ENCODE assay signal across 2 cellular contexts in genomic region chr17:1563786-1564613, GRCh38.
TF ChIP-seq lines count a peak whose summit lies in the region.

No MANE protein-coding gene starts in this region.

TF ChIP-seq in HEK293, 187 proteins besides CTCF, POLR2A, EP300 and RAD21 (continued from another document):
- TF ChIP-seq ZNF398 (tag by site-specific recombination; IDR thresholded peaks at IDR 0.05) (no peak), SETDB1 (IDR thresholded peaks at IDR 0.05; ENCODE audit: insufficient read length, low read length) (no peak), EGR2 (tag by site-specific recombination; IDR thresholded peaks at IDR 0.05; ENCODE audit: low read depth) (no peak), ZNF600 (tag by site-specific recombination; IDR thresholded peaks at IDR 0.05) (peak; percentile 28; the same call in 1 of the 2 replicates), ZNF776 (tag by site-specific recombination; IDR thresholded peaks at IDR 0.05; ENCODE audit: borderline replicate concordance) (no peak), SP2 (tag by site-specific recombination; IDR thresholded peaks at IDR 0.05) (0 out of 2 replicates have a peak, but pooled peaks have one; percentile 22), BCL11A (tag by site-specific recombination; IDR thresholded peaks at IDR 0.05; ENCODE audit: low read depth) (no peak), KLF7 (tag by site-specific recombination; IDR thresholded peaks at IDR 0.05; ENCODE audit: borderline replicate concordance) (no peak), ZNF555 (tag by site-specific recombination; conservative IDR thresholded peaks at IDR 0.05) (no peak), ZNF501 (tag by site-specific recombination; IDR thresholded peaks at IDR 0.05) (no peak), ZEB2 (tag by site-specific recombination; IDR thresholded peaks at IDR 0.05) (0 out of 2 replicates have a peak, but pooled peaks have one; percentile 24), ZBTB26 (tag by site-specific recombination; optimal IDR thresholded peaks at IDR 0.05) (no peak), KLF10 (tag by site-specific recombination; IDR thresholded peaks at IDR 0.05) (no peak)

TF ChIP-seq in WTC11, 78 proteins besides CTCF, POLR2A, EP300 and RAD21 (continued from another document):
- TF ChIP-seq ATF6 (CRISPR knock-in tag; IDR thresholded peaks at IDR 0.05) (no peak), JAZF1 (CRISPR knock-in tag; IDR thresholded peaks at IDR 0.05) (no peak), TCF7 (CRISPR knock-in tag; IDR thresholded peaks at IDR 0.05; ENCODE audit: low read depth) (no peak; the same call in 1 of the 2 replicates), CDX4 (CRISPR knock-in tag; IDR thresholded peaks at IDR 0.05; ENCODE audit: borderline replicate concordance) (no peak), PREB (CRISPR knock-in tag; IDR thresholded peaks at IDR 0.05; ENCODE audit: borderline replicate concordance) (no peak), SOX15 (CRISPR knock-in tag; IDR thresholded peaks at IDR 0.05) (no peak), ATF3 (CRISPR knock-in tag; conservative IDR thresholded peaks at IDR 0.05) (no peak), ZNF425 (CRISPR knock-in tag; conservative IDR thresholded peaks at IDR 0.05) (no peak), AFF4 (CRISPR knock-in tag; IDR thresholded peaks at IDR 0.05; ENCODE audit: borderline replicate concordance) (no peak), MLX (CRISPR knock-in tag; IDR thresholded peaks at IDR 0.05) (no peak), ZNF532 (CRISPR knock-in tag; IDR thresholded peaks at IDR 0.05; ENCODE audit: borderline replicate concordance) (no peak), OVOL2 (CRISPR knock-in tag; IDR thresholded peaks at IDR 0.05; ENCODE audit: borderline replicate concordance) (no peak), ZNF512 (CRISPR knock-in tag; IDR thresholded peaks at IDR 0.05; ENCODE audit: borderline replicate concordance) (no peak), GTF2I (CRISPR knock-in tag; conservative IDR thresholded peaks at IDR 0.05) (no peak), NR1H2 (CRISPR knock-in tag; IDR thresholded peaks at IDR 0.05) (no peak)
